Comparison of ENCODE assay signal across 24 cellular contexts in genomic region chr2:211854832-211855231, GRCh38.
DNase-seq lines count a peak whose midpoint lies in the region; ATAC-seq, FAIRE-seq and TF ChIP-seq lines count a peak whose summit lies in the region.
"Had no signal": no experiment of that assay in that cellular context is flagged by ENCODE, and none has a peak within 500 bp of the region (broad histone marks: within the 10 kb centered on the region; RNA-seq: fewer than 3 reads in every experiment).

No MANE protein-coding gene starts in this region.

- TF ChIP-seq CTCF in DND-41 (IDR thresholded peaks at IDR 0.05; ENCODE audit: borderline replicate concordance, extremely low read depth, low read length, poor library complexity, severe bottlenecking) (peak; percentile 5), astrocyte (IDR thresholded peaks at IDR 0.05; ENCODE audit: insufficient read depth, low read depth, low read length) (peak; percentile 3), mesothelial cell of epicardium (IDR thresholded peaks at IDR 0.05; ENCODE audit: unreplicated experiment) (peak; percentile 55)

- no peak overlapping the region for H3K27ac Mint-ChIP-seq in astrocyte (ENCODE audit: unreplicated experiment)
- H3K27ac Mint-ChIP-seq in mesothelial cell of epicardium: no peak overlapping the region
- H3K27ac Mint-ChIP-seq: CD8-positive, alpha-beta T cell; H9 had no signal

- H2AFZ ChIP-seq in DND-41 (ENCODE audit: low read depth, low read length) (no peak overlapping the region), astrocyte (ENCODE audit: low read depth, low read length) (no peak overlapping the region)

- in situ Hi-C loops in KBM-7 (cut with MboI; ENCODE audit: low pct_unique_long_range_greater_than_20kb, low sequenced_read_pairs): no loop called here

- no peak overlapping the region for H3K4me2 ChIP-seq in DND-41 (ENCODE audit: insufficient read depth, low read length)
- no peak overlapping the region for H3K4me2 ChIP-seq in astrocyte (ENCODE audit: low read length)
- H3K4me2 ChIP-seq: BLaER1 had no signal

- DNase-seq in DND-41 (no peak), astrocyte (ENCODE audit: low read depth) (no peak), mesothelial cell of epicardium (ENCODE audit: low spot score in 2 of 2, unreplicated experiment in 2 of 2) (no peak), cerebellar nuclear complex (lab: John Stamatoyannopoulos, UW) (no peak), KBM-7 (no peak), amygdala (lab: John Stamatoyannopoulos, UW) (no peak), NCI-H1105 (lab: John Stamatoyannopoulos, UW) (no peak)
- DNase-seq: CD8-positive, alpha-beta T cell; DMS79 treated with DMSO at 0.1 percent for 48 hours; H9; Karpas-422; MM.1S; NCI-H1105 treated with DMSO at 0.1 percent for 48 hours; NCI-H1694 treated with DMSO at 0.1 percent for 48 hours; NCI-H2107; NCI-H226; NCI-H524 treated with DMSO at 0.1 percent for 48 hours; Right ventricle myocardium superior had no signal

- H3K27ac ChIP-seq in DND-41 (ENCODE audit: low read length): no peak overlapping the region
- H3K27ac ChIP-seq in astrocyte (ENCODE audit: low read depth, low read length): no peak overlapping the region
- H3K27ac ChIP-seq: BLaER1, SK-N-MC had no signal

- H3K9ac ChIP-seq in DND-41 (ENCODE audit: low read depth, low read length) (no peak overlapping the region), astrocyte (ENCODE audit: low read length) (no peak overlapping the region)
- H3K9ac ChIP-seq: BLaER1 had no signal

- H3K4me3 Mint-ChIP-seq in astrocyte (ENCODE audit: unreplicated experiment) (no peak overlapping the region), mesothelial cell of epicardium (no peak overlapping the region)
- H3K4me3 Mint-ChIP-seq: CD8-positive, alpha-beta T cell; H9 had no signal

- H3K27me3 Mint-ChIP-seq in astrocyte (ENCODE audit: low read depth, unreplicated experiment): no peaks in the 10 kb centered on the region
- no peaks in the 10 kb centered on the region for H3K27me3 Mint-ChIP-seq in mesothelial cell of epicardium (ENCODE audit: low read depth)

- no peak for FAIRE-seq in astrocyte (lab: Jason Lieb, UNC)
- FAIRE-seq: G401.6, GM12892, RCC 7860 had no signal

- H3K9me3 ChIP-seq in DND-41 (ENCODE audit: insufficient read depth, low read length, severe bottlenecking) (no peaks in the 10 kb centered on the region), astrocyte (ENCODE audit: insufficient read depth, low read depth, low read length) (no peaks in the 10 kb centered on the region)
- H3K9me3 ChIP-seq: BLaER1 had no signal

- H3K27me3 ChIP-seq in DND-41 (ENCODE audit: insufficient read depth, low read length, poor library complexity) (no peaks in the 10 kb centered on the region), astrocyte (ENCODE audit: insufficient read depth, low read length) (no peaks in the 10 kb centered on the region)
- H3K27me3 ChIP-seq: BLaER1 had no signal

- no peaks in the 10 kb centered on the region for H3K4me1 Mint-ChIP-seq in astrocyte (ENCODE audit: low read depth, unreplicated experiment)
- no peaks in the 10 kb centered on the region for H3K4me1 Mint-ChIP-seq in mesothelial cell of epicardium
- H3K4me1 Mint-ChIP-seq: H9 had no signal

- H4K20me1 ChIP-seq in DND-41 (ENCODE audit: insufficient read depth, low read length) (no peaks in the 10 kb centered on the region), astrocyte (ENCODE audit: insufficient read depth, low read length) (no peaks in the 10 kb centered on the region)
- H4K20me1 ChIP-seq: BLaER1 had no signal

- H3K4me1 ChIP-seq in DND-41 (ENCODE audit: insufficient read depth, low read length): no peaks in the 10 kb centered on the region
- H3K4me1 ChIP-seq in astrocyte (ENCODE audit: insufficient read depth, low read length): no peaks in the 10 kb centered on the region
- H3K4me1 ChIP-seq: BLaER1 had no signal

- H3K36me3 Mint-ChIP-seq in astrocyte (ENCODE audit: low read depth, unreplicated experiment): no peaks in the 10 kb centered on the region
- H3K36me3 Mint-ChIP-seq in mesothelial cell of epicardium: no peaks in the 10 kb centered on the region
- H3K36me3 Mint-ChIP-seq: CD8-positive, alpha-beta T cell had no signal

- no peak overlapping the region for H3K4me3 ChIP-seq in DND-41 (ENCODE audit: low read depth in 1 of 2, low read length in 2 of 2)
- no peak overlapping the region for H3K4me3 ChIP-seq in astrocyte (ENCODE audit: insufficient read depth, low read depth, low read length)
- H3K4me3 ChIP-seq: BLaER1, SK-N-MC had no signal

- ATAC-seq in DND-41 (ENCODE audit: insufficient read depth, low read depth): no peak
- ATAC-seq in HG03280 (IDR thresholded peaks at IDR 0.05; ENCODE audit: unreplicated experiment): peak; percentile 53
- ATAC-seq: CD8-positive, alpha-beta T cell had no signal

- H3K79me2 ChIP-seq in DND-41 (ENCODE audit: insufficient read depth, low read length): no peaks in the 10 kb centered on the region
- H3K79me2 ChIP-seq in astrocyte (ENCODE audit: insufficient read depth, low read length): no peaks in the 10 kb centered on the region

- H3K9me3 Mint-ChIP-seq in astrocyte (ENCODE audit: unreplicated experiment) (no peaks in the 10 kb centered on the region), mesothelial cell of epicardium (no peaks in the 10 kb centered on the region)
- H3K9me3 Mint-ChIP-seq: CD8-positive, alpha-beta T cell; H9 had no signal

- H3K36me3 ChIP-seq in DND-41 (ENCODE audit: insufficient read depth, low read length): no peaks in the 10 kb centered on the region
- H3K36me3 ChIP-seq in astrocyte (ENCODE audit: insufficient read depth, low read length): no peaks in the 10 kb centered on the region
- H3K36me3 ChIP-seq: BLaER1 had no signal

Comparison
In these comparisons a context has a peak if more than half of its experiments do, and no peak if none do; other contexts are left out.
1. CTCF ChIP-seq: peak in every context shown above with its lines; median percentile 55 in mesothelial cell of epicardium; 5 in DND-41; 3 in astrocyte.